27 cellular contexts compared by ENCODE assay signal in genomic region chr5:11620172-11620571, GRCh38.
"Had no signal": no experiment of that assay in that cellular context is flagged by ENCODE, and none has a peak within 500 bp of the region (broad histone marks: within the 10 kb centered on the region; RNA-seq: fewer than 3 reads in every experiment).

No MANE protein-coding gene starts in this region.

- H3K27ac Mint-ChIP-seq: activated CD4-positive, alpha-beta memory T cell treated with anti-CD3 and anti-CD28 coated beads, Interleukin-2, amount 10 ng/mL, durations not matched to agents 7 days and 5 days; activated CD4-positive, alpha-beta T cell treated with anti-CD3 and anti-CD28 coated beads for 36 hours; activated CD4-positive, alpha-beta T cell treated with anti-CD3 and anti-CD28 coated beads, Interleukin-2, amount 10 ng/mL, durations not matched to agents 24 days and 14 days; activated naive CD4-positive, alpha-beta T cell treated with anti-CD3 and anti-CD28 coated beads, Interleukin-2, amount 10 ng/mL, durations not matched to agents 7 days and 5 days; activated naive CD4-positive, alpha-beta T cell treated with anti-CD3 and anti-CD28 coated beads, Interleukin-2, amount 50 U/mL, for 72 hours; activated naive CD8-positive, alpha-beta T cell treated with anti-CD3 and anti-CD28 coated beads, Interleukin-2, amount 10 ng/mL, durations not matched to agents 7 days and 5 days; activated T-cell treated with anti-CD3 and anti-CD28 coated beads, Interleukin-2, amount 50 U/mL, for 24 hours; activated T-cell treated with anti-CD3 and anti-CD28 coated beads, Interleukin-2, amount 50 U/mL, for 72 hours; T-helper 17 cell; T-helper 2 cell treated with Interferon-gamma antibody and Interleukin-4, amounts not matched to agents 5 μg/mL and 100 μg/mL, for 36 hours had no signal

- H3K27me3 ChIP-seq: ascending aorta, breast epithelium, cardiac muscle cell, colonic mucosa had no signal

- H3K9me3 ChIP-seq: ascending aorta, breast epithelium, colonic mucosa had no signal

- H3K4me3 ChIP-seq: ascending aorta, breast epithelium, cardiac muscle cell, colonic mucosa had no signal

- H3K9me3 Mint-ChIP-seq: activated CD4-positive, alpha-beta memory T cell treated with anti-CD3 and anti-CD28 coated beads, Interleukin-2, amount 10 ng/mL, durations not matched to agents 7 days and 5 days had no signal

- H3K4me3 Mint-ChIP-seq: activated CD4-positive, alpha-beta memory T cell treated with anti-CD3 and anti-CD28 coated beads, Interleukin-2, amount 10 ng/mL, durations not matched to agents 7 days and 5 days; activated CD4-positive, alpha-beta T cell treated with anti-CD3 and anti-CD28 coated beads for 36 hours; activated CD4-positive, alpha-beta T cell treated with anti-CD3 and anti-CD28 coated beads, Interleukin-2, amount 10 ng/mL, durations not matched to agents 24 days and 14 days; activated naive CD4-positive, alpha-beta T cell treated with anti-CD3 and anti-CD28 coated beads, Interleukin-2, amount 10 ng/mL, durations not matched to agents 7 days and 5 days; activated naive CD8-positive, alpha-beta T cell treated with anti-CD3 and anti-CD28 coated beads, Interleukin-2, amount 10 ng/mL, durations not matched to agents 7 days and 5 days; activated T-cell treated with anti-CD3 and anti-CD28 coated beads, Interleukin-2, amount 50 U/mL, for 24 hours; activated T-cell treated with anti-CD3 and anti-CD28 coated beads, Interleukin-2, amount 50 U/mL, for 72 hours; brain; T-helper 17 cell; T-helper 2 cell treated with Interferon-gamma antibody and Interleukin-4, amounts not matched to agents 5 μg/mL and 100 μg/mL, for 36 hours had no signal

- H3K4me1 ChIP-seq: ascending aorta, breast epithelium, colonic mucosa had no signal

- H3K4me1 Mint-ChIP-seq: activated CD4-positive, alpha-beta memory T cell treated with anti-CD3 and anti-CD28 coated beads, Interleukin-2, amount 10 ng/mL, durations not matched to agents 7 days and 5 days; activated CD4-positive, alpha-beta T cell treated with anti-CD3 and anti-CD28 coated beads for 36 hours; activated CD4-positive, alpha-beta T cell treated with anti-CD3 and anti-CD28 coated beads, Interleukin-2, amount 10 ng/mL, durations not matched to agents 24 days and 14 days; activated naive CD4-positive, alpha-beta T cell treated with anti-CD3 and anti-CD28 coated beads, Interleukin-2, amount 10 ng/mL, durations not matched to agents 7 days and 5 days; activated naive CD8-positive, alpha-beta T cell treated with anti-CD3 and anti-CD28 coated beads, Interleukin-2, amount 10 ng/mL, durations not matched to agents 7 days and 5 days; T-helper 17 cell had no signal

- H3K27me3 Mint-ChIP-seq: activated CD4-positive, alpha-beta memory T cell treated with anti-CD3 and anti-CD28 coated beads, Interleukin-2, amount 10 ng/mL, durations not matched to agents 7 days and 5 days; activated CD4-positive, alpha-beta T cell treated with anti-CD3 and anti-CD28 coated beads, Interleukin-2, amount 10 ng/mL, durations not matched to agents 24 days and 14 days; activated naive CD4-positive, alpha-beta T cell treated with anti-CD3 and anti-CD28 coated beads, Interleukin-2, amount 10 ng/mL, durations not matched to agents 7 days and 5 days; activated naive CD8-positive, alpha-beta T cell treated with anti-CD3 and anti-CD28 coated beads, Interleukin-2, amount 10 ng/mL, durations not matched to agents 7 days and 5 days; activated T-cell treated with anti-CD3 and anti-CD28 coated beads, Interleukin-2, amount 50 U/mL, for 24 hours; brain; T-helper 17 cell had no signal

- H3K36me3 Mint-ChIP-seq: activated naive CD4-positive, alpha-beta T cell treated with anti-CD3 and anti-CD28 coated beads, Interleukin-2, amount 10 ng/mL, durations not matched to agents 7 days and 5 days; activated naive CD4-positive, alpha-beta T cell treated with anti-CD3 and anti-CD28 coated beads, Interleukin-2, amount 50 U/mL, for 72 hours; activated naive CD8-positive, alpha-beta T cell treated with anti-CD3 and anti-CD28 coated beads, Interleukin-2, amount 10 ng/mL, durations not matched to agents 7 days and 5 days had no signal

- H3K36me3 ChIP-seq: ascending aorta, breast epithelium, cardiac muscle cell, colonic mucosa, WERI-Rb-1 had no signal

- DNase-seq: activated CD4-positive, alpha-beta memory T cell treated with anti-CD3 and anti-CD28 coated beads, Interleukin-2, amount 10 ng/mL, durations not matched to agents 7 days and 5 days; activated CD4-positive, alpha-beta T cell treated with anti-CD3 and anti-CD28 coated beads for 36 hours; activated CD4-positive, alpha-beta T cell treated with anti-CD3 and anti-CD28 coated beads, Interleukin-2, amount 10 ng/mL, durations not matched to agents 24 days and 14 days; activated CD4-positive, CD25-positive, alpha-beta regulatory T cell; activated CD4-positive, CD25-positive, alpha-beta regulatory T cell treated with anti-CD3 and anti-CD28 coated beads, Interleukin-2, amount 50 U/mL, for 72 hours; activated CD8-positive, alpha-beta memory T cell treated with anti-CD3 and anti-CD28 coated beads, Interleukin-2, amount 50 U/mL, for 48 hours; activated gamma-delta T cell; activated naive CD4-positive, alpha-beta T cell; activated naive CD4-positive, alpha-beta T cell treated with anti-CD3 and anti-CD28 coated beads, Interleukin-2, amount 10 ng/mL, durations not matched to agents 7 days and 5 days; activated naive CD8-positive, alpha-beta T cell treated with anti-CD3 and anti-CD28 coated beads, Interleukin-2, amount 10 ng/mL, durations not matched to agents 7 days and 5 days; activated T-cell treated with anti-CD3 and anti-CD28 coated beads for 4 hours; activated T-cell treated with anti-CD3 and anti-CD28 coated beads, Interleukin-2, amount 50 U/mL, for 24 hours; activated T-cell treated with anti-CD3 and anti-CD28 coated beads, Interleukin-2, amount 50 U/mL, for 72 hours; central memory CD4-positive, alpha-beta T cell; colonic mucosa; effector CD8-positive, alpha-beta T cell; foreskin fibroblast; T-helper 1 cell; T-helper 17 cell; WERI-Rb-1 had no signal

- H3K27ac ChIP-seq: ascending aorta, breast epithelium, cardiac muscle cell, colonic mucosa, WERI-Rb-1 had no signal

- ATAC-seq: activated CD4-positive, alpha-beta T cell treated with anti-CD3 and anti-CD28 coated beads for 36 hours; activated naive CD4-positive, alpha-beta T cell treated with anti-CD3 and anti-CD28 coated beads, Interleukin-2, amount 50 U/mL, for 72 hours; activated T-cell treated with anti-CD3 and anti-CD28 coated beads, Interleukin-2, amount 50 U/mL, for 72 hours; esophagus mucosa; T-helper 17 cell had no signal
